In the genomic region with DNA sequence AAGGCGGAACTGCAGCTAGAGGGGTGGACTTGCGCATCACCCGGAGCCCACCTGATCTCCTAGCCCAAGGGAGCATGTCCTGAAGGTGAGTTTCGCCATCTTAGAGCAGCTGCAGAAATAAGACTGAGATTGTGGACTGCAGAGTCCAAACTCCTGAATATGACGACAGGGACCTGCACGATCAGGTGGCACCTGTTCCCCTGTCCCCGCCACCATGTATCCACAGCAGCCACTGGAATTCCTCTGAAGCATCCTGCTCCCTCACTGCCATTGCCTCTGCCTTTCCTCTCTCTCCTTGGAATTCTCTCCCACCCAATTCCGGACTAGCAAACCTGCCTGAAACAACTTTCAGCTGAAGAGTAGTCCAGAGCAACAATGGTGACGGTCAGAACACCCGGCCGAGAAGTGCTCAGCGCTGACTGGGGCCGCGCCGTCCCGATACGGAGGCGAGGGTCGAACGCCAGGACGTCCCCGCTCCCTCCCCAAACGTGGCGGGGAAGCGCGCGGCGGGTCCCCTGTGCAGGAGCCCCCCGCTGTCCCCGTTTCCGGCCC, we compare ENCODE assay signal across 8 cellular contexts. TPM values are rescaled to one million over a fixed set of nuclear protein-coding genes. Genes with fewer than 3 reads are reported as not detected.
DNase-seq lines count a peak whose midpoint lies in the region; ATAC-seq and TF ChIP-seq lines count a peak whose summit lies in the region.

No MANE protein-coding gene starts in this region.

- no peak for DNase-seq in activated CD8-positive, alpha-beta memory T cell treated with anti-CD3 and anti-CD28 coated beads, Interleukin-2, amount 10 ng/mL, durations not matched to agents 7 days and 5 days
- no peak for DNase-seq in activated CD8-positive, alpha-beta memory T cell treated with anti-CD3 and anti-CD28 coated beads, Interleukin-2, amount 50 U/mL, for 48 hours
- DNase-seq in T-cell (no peak), left ventricle myocardium inferior (no peak), smooth muscle cell (lab: John Stamatoyannopoulos, UW; ENCODE audit: unreplicated experiment) (no peak), NCI-H526 treated with DMSO at 0.1 percent for 48 hours (lab: John Stamatoyannopoulos, UW) (no peak), NCI-H226 (no peak), cerebellum (ENCODE audit: low spot score) (no peak)

- POLR2A ChIA-PET in T-cell (lab: Charles Lee): interaction anchor here in 1 of 2 donors (0.6 kb wide), 1 partner anchor 90 kb away, joined by 3 read pairs; no protein-coding TSS in a partner anchor

- H2AFZ ChIP-seq in smooth muscle cell (ENCODE audit: low read depth): peak overlapping the region; percentile 77

- peaks cover 5% of the 10 kb centered on the region for H3K9me3 Mint-ChIP-seq in activated CD8-positive, alpha-beta memory T cell treated with anti-CD3 and anti-CD28 coated beads, Interleukin-2, amount 10 ng/mL, durations not matched to agents 7 days and 5 days (ENCODE audit: low read depth)
- peaks cover 4 to 5% (median 5%) of the 10 kb centered on the region in 3 donors for H3K9me3 Mint-ChIP-seq in T-cell

- WGBS in smooth muscle cell (ENCODE audit: low lambda C conversion rate): 19% methylated on average over 30 of the region's 31 CpGs

- CTCF ChIA-PET in activated CD8-positive, alpha-beta memory T cell treated with anti-CD3 and anti-CD28 coated beads, Interleukin-2, amount 10 ng/mL, durations not matched to agents 7 days and 5 days (lab: Charles Lee): interaction anchor here (1.4 kb wide), 1 partner anchor 211 kb away, joined by 5 read pairs; no protein-coding TSS in a partner anchor
- CTCF ChIA-PET in T-cell (lab: Charles Lee): no interaction called here

- no peak for ATAC-seq in activated CD8-positive, alpha-beta memory T cell treated with anti-CD3 and anti-CD28 coated beads, Interleukin-2, amount 10 ng/mL, durations not matched to agents 7 days and 5 days
- peak in 2 of 4 experiments; percentile 13 to 15 for ATAC-seq in T-cell (replicated peaks in 1 of 4)

- peak overlapping the region; percentile 10 for H3K27ac Mint-ChIP-seq in activated CD8-positive, alpha-beta memory T cell treated with anti-CD3 and anti-CD28 coated beads, Interleukin-2, amount 10 ng/mL, durations not matched to agents 7 days and 5 days
- peak overlapping the region in 1 of 2 donors; percentile 59 for H3K27ac Mint-ChIP-seq in T-cell

- peaks cover 13% of the 10 kb centered on the region for H3K36me3 Mint-ChIP-seq in activated CD8-positive, alpha-beta memory T cell treated with anti-CD3 and anti-CD28 coated beads, Interleukin-2, amount 10 ng/mL, durations not matched to agents 7 days and 5 days
- H3K36me3 Mint-ChIP-seq in T-cell: peaks cover 7% of the 10 kb centered on the region

- peaks cover 24% of the 10 kb centered on the region for H3K27me3 Mint-ChIP-seq in activated CD8-positive, alpha-beta memory T cell treated with anti-CD3 and anti-CD28 coated beads, Interleukin-2, amount 10 ng/mL, durations not matched to agents 7 days and 5 days
- peaks cover 18% of the 10 kb centered on the region in 2 donors for H3K27me3 Mint-ChIP-seq in T-cell

- peak overlapping the region; percentile 94 for H3K27ac ChIP-seq in left ventricle myocardium inferior (replicated peaks)
- H3K27ac ChIP-seq in smooth muscle cell (ENCODE audit: low read depth): peak overlapping the region; percentile 20

- H3K4me3 Mint-ChIP-seq in activated CD8-positive, alpha-beta memory T cell treated with anti-CD3 and anti-CD28 coated beads, Interleukin-2, amount 10 ng/mL, durations not matched to agents 7 days and 5 days: peak overlapping the region; percentile 93
- peak overlapping the region; percentile 75 to 96 (median 92) for H3K4me3 Mint-ChIP-seq in T-cell

- TF ChIP-seq CTCF in left ventricle myocardium inferior (IDR thresholded peaks at IDR 0.05; ENCODE audit: borderline replicate concordance) (no peak), smooth muscle cell (IDR thresholded peaks at IDR 0.05; ENCODE audit: borderline replicate concordance, insufficient read depth, poor library complexity, severe bottlenecking) (no peak)

- no peaks in the 10 kb centered on the region for H3K27me3 ChIP-seq in left ventricle myocardium inferior (ENCODE audit: low read depth)
- H3K27me3 ChIP-seq in smooth muscle cell (ENCODE audit: low read depth): no peaks in the 10 kb centered on the region

- peaks cover 29% of the 10 kb centered on the region for H4K20me1 ChIP-seq in smooth muscle cell (ENCODE audit: low read depth)

- H3K4me1 ChIP-seq in left ventricle myocardium inferior: peaks cover 60% of the 10 kb centered on the region
- peaks cover 26% of the 10 kb centered on the region for H3K4me1 ChIP-seq in smooth muscle cell (ENCODE audit: low read depth)

- H3K4me3 ChIP-seq in left ventricle myocardium inferior: peak overlapping the region; percentile 98
- H3K4me3 ChIP-seq in smooth muscle cell: peak overlapping the region; percentile 91

- H3K4me1 Mint-ChIP-seq in activated CD8-positive, alpha-beta memory T cell treated with anti-CD3 and anti-CD28 coated beads, Interleukin-2, amount 10 ng/mL, durations not matched to agents 7 days and 5 days: peaks cover 30% of the 10 kb centered on the region
- H3K4me1 Mint-ChIP-seq in T-cell: peaks cover 35 to 39% (median 39%) of the 10 kb centered on the region in 3 donors

- H3K79me2 ChIP-seq in smooth muscle cell (ENCODE audit: low read depth): peaks cover 42% of the 10 kb centered on the region

- peak overlapping the region; percentile 100 for H3K4me2 ChIP-seq in smooth muscle cell

- intact Hi-C loops in left ventricle myocardium inferior (cut with micrococcal nuclease): loop anchor here (10.0 kb wide), 1 partner anchor 471 kb away; no protein-coding TSS in a partner anchor

- H3F3A ChIP-seq in smooth muscle cell (ENCODE audit: low read depth): no peaks in the 10 kb centered on the region

- H3K36me3 ChIP-seq in left ventricle myocardium inferior (no peaks in the 10 kb centered on the region), smooth muscle cell (ENCODE audit: low read depth) (no peaks in the 10 kb centered on the region)

- no peaks in the 10 kb centered on the region for H3K9me3 ChIP-seq in left ventricle myocardium inferior (replicated peaks)
- H3K9me3 ChIP-seq in smooth muscle cell (replicated peaks; ENCODE audit: low read depth): no peaks in the 10 kb centered on the region

- H3K9ac ChIP-seq in smooth muscle cell (ENCODE audit: low read depth): peak overlapping the region; percentile 99

RNA-seq across cellular contexts. Expression of gene FAM120B, which starts 0.7 kb away (rescaled TPM):
- total RNA-seq in activated CD8-positive, alpha-beta memory T cell treated with anti-CD3 and anti-CD28 coated beads, Interleukin-2, amount 10 ng/mL, durations not matched to agents 7 days and 5 days: 10 to 100 TPM; 20.4 to 26.0 TPM
- total RNA-seq in T-cell (10 to 100 TPM; 34.1 to 39.8 (median 38.0) TPM), left ventricle myocardium inferior (20.1 TPM), smooth muscle cell (17.8 and 22.8 TPM in 2 replicates), cerebellum (42.6 TPM)
- 22.2 and 26.3 TPM in 2 replicates for polyA plus RNA-seq in smooth muscle cell

RNA-seq across cellular contexts. Expression of gene DLL1, which starts 15.0 kb away (rescaled TPM):
- total RNA-seq in activated CD8-positive, alpha-beta memory T cell treated with anti-CD3 and anti-CD28 coated beads, Interleukin-2, amount 10 ng/mL, durations not matched to agents 7 days and 5 days: 1 to 10 TPM in 1 of 2 experiments, under 1 TPM in 1; 0.37 to 1.2 TPM
- total RNA-seq in T-cell: 1 to 10 TPM; 3.3 to 8.6 (median 4.7) TPM
- 11.7 TPM for total RNA-seq in left ventricle myocardium inferior
- total RNA-seq in smooth muscle cell: 0.27 and 0.36 TPM in 2 replicates
- polyA plus RNA-seq in smooth muscle cell: 0.70 and 0.99 TPM in 2 replicates
- 10.6 TPM for total RNA-seq in cerebellum
